ENCODE assay signal across 9 cellular contexts in genomic region chr16:87570938-87571867, GRCh38. TPM values are rescaled to one million over a fixed set of nuclear protein-coding genes. Genes with fewer than 3 reads are reported as not detected.
DNase-seq lines count a peak whose midpoint lies in the region; ATAC-seq lines count a peak whose summit lies in the region.
"Had no signal": no experiment of that assay in that cellular context is flagged by ENCODE, and none has a peak within 500 bp of the region (broad histone marks: within the 10 kb centered on the region; RNA-seq: fewer than 3 reads in every experiment).

No MANE protein-coding gene starts in this region.

- ATAC-seq in GM18867 (IDR thresholded peaks at IDR 0.05; ENCODE audit: unreplicated experiment) (no peak), HG02588 (IDR thresholded peaks at IDR 0.05; ENCODE audit: unreplicated experiment) (no peak)
- ATAC-seq: T-cell had no signal

- DNase-seq in ELR (ENCODE audit: low read depth) = peak; percentile 36
- DNase-seq in NCI-H146 (lab: John Stamatoyannopoulos, UW) = peak; percentile 37
- DNase-seq in cerebellar cortex (ENCODE audit: low spot score) = peak; percentile 63
- DNase-seq in lung microvascular endothelial cell (ENCODE audit: low read depth in 2 of 2) = peak; percentile 48 to 69
- no peak for DNase-seq in NCI-H1930 (lab: John Stamatoyannopoulos, UW)
- DNase-seq in cerebellar nuclear complex (lab: John Stamatoyannopoulos, UW) = no peak

RNA-seq across cellular contexts. Expression of gene JPH3, which starts 31.1 kb away (rescaled TPM):
- total RNA-seq in lung microvascular endothelial cell = 0.20 and 0.65 TPM in 2 replicates
- total RNA-seq: T-cell had no signal

Comparison
In these comparisons a context has a peak if more than half of its experiments do, and no peak if none do; other contexts are left out.
1. DNase-seq: peak in ELR (single experiment), NCI-H146 (single experiment), cerebellar cortex (single experiment) and lung microvascular endothelial cell (2 of 2); none in NCI-H1930 (0 of 2) and cerebellar nuclear complex (0 of 2).